ENCODE assay signal across 13 cellular contexts in the genomic region with DNA sequence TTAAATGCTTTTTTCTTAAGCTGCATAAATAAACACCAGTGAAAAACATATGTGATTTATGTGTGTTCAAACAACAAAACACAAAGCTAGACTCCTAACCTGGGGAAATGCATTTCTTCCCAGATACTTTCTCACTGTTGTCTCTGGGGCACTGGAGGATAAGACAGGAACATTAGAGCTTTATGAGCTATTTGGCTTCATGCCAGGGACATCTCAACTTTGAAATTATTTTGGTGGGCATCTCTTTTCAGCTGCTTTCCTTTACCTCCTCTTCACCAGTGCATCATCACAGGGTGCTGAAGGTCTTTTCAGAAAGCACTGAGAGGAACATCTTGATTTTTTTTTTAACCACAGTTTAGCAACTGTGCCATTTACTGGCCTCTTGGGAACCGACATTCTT.
DNase-seq lines count a peak whose midpoint lies in the region; ATAC-seq and TF ChIP-seq lines count a peak whose summit lies in the region.
"Had no signal": no experiment of that assay in that cellular context is flagged by ENCODE, and none has a peak within 500 bp of the region (broad histone marks: within the 10 kb centered on the region; RNA-seq: fewer than 3 reads in every experiment).

No MANE protein-coding gene starts in this region.

- POLR2A ChIA-PET in HEK293T (lab: Yijun Ruan, JAX): no interaction called here

- no peaks in the 10 kb centered on the region for H3K79me1 ChIP-seq in mesenchymal stem cell (replicated peaks; ENCODE audit: low read length, poor library complexity, severe bottlenecking)

- no CpG with 5 or more reads among the region's 1 CpG for WGBS in mesenchymal stem cell

- H3K4me3 ChIP-seq in mesenchymal stem cell (ENCODE audit: insufficient read depth in 1 of 2, low read depth in 1 of 2, low read length in 2 of 2): no peak overlapping the region
- H3K4me3 ChIP-seq: BLaER1 had no signal

- no peak overlapping the region for H2BK12ac ChIP-seq in mesenchymal stem cell (ENCODE audit: low read length in 2 of 2)

- intact Hi-C loops in left ventricle myocardium superior (cut with micrococcal nuclease): no loop called here

- no peaks in the 10 kb centered on the region for H3K27me3 ChIP-seq in mesenchymal stem cell (ENCODE audit: control insufficient read depth in 1 of 2, insufficient read depth in 1 of 2, low read length in 2 of 2)
- H3K27me3 ChIP-seq: BLaER1 had no signal

- no peak overlapping the region for H3K23ac ChIP-seq in mesenchymal stem cell (ENCODE audit: low read length in 2 of 2)

- H2BK120ac ChIP-seq in mesenchymal stem cell (ENCODE audit: low read depth, low read length): no peak overlapping the region

- no peak overlapping the region for H4K91ac ChIP-seq in mesenchymal stem cell (ENCODE audit: low read length)

- H3K4me2 ChIP-seq in mesenchymal stem cell (ENCODE audit: low read length, poor library complexity, severe bottlenecking): no peak overlapping the region
- H3K4me2 ChIP-seq: BLaER1 had no signal

- no peak overlapping the region for H4K8ac ChIP-seq in mesenchymal stem cell (ENCODE audit: low read length)

- no peak overlapping the region for H2BK5ac ChIP-seq in mesenchymal stem cell (ENCODE audit: low read depth, low read length, poor library complexity, severe bottlenecking)

- DNase-seq in COLO829 (ENCODE audit: low spot score): peak; percentile 8
- DNase-seq in HEK293T (ENCODE audit: extremely low spot score): peak; percentile 10
- peak; percentile 9 for DNase-seq in amniotic epithelial cell (ENCODE audit: low read depth)
- peak; percentile 18 for DNase-seq in mesenchymal stem cell
- DNase-seq in Ammon's horn (ENCODE audit: low spot score): no peak
- no peak for DNase-seq in left ventricle myocardium superior
- DNase-seq: CD8-positive, alpha-beta memory T cell; NCI-H1436; NCI-H2029 treated with DMSO at 0.1 percent for 48 hours; NCI-H774; SHP77 had no signal

- no peak overlapping the region for H3K27ac ChIP-seq in mesenchymal stem cell (ENCODE audit: low read length, poor library complexity, severe bottlenecking)
- H3K27ac ChIP-seq: BLaER1 had no signal

- CTCF ChIA-PET in HEK293T (lab: Yijun Ruan, JAX): no interaction called here

- H3K36me3 ChIP-seq in mesenchymal stem cell (ENCODE audit: control insufficient read depth in 1 of 2, insufficient read depth in 2 of 2, low read depth in 1 of 2, low read length in 2 of 2): no peaks in the 10 kb centered on the region
- H3K36me3 ChIP-seq: BLaER1 had no signal

- no peak overlapping the region for H3K9ac ChIP-seq in mesenchymal stem cell (ENCODE audit: low read length)
- H3K9ac ChIP-seq: BLaER1 had no signal

- no peak overlapping the region for H3K18ac ChIP-seq in mesenchymal stem cell (ENCODE audit: low read depth in 1 of 2, low read length in 2 of 2)

- H2AFZ ChIP-seq in mesenchymal stem cell (ENCODE audit: low read depth, low read length): no peak overlapping the region

- no peak overlapping the region for H2AK5ac ChIP-seq in mesenchymal stem cell (ENCODE audit: low read length, severe bottlenecking)

- ATAC-seq in HG03139 (IDR thresholded peaks at IDR 0.05; ENCODE audit: unreplicated experiment): no peak
- ATAC-seq in left ventricle myocardium superior: no peak

- H3K4me1 ChIP-seq in mesenchymal stem cell (ENCODE audit: control insufficient read depth, insufficient read depth, low read depth, low read length): no peaks in the 10 kb centered on the region
- H3K4me1 ChIP-seq: BLaER1 had no signal

- H3K9me3 ChIP-seq in mesenchymal stem cell (ENCODE audit: control insufficient read depth, low read length): no peaks in the 10 kb centered on the region
- H3K9me3 ChIP-seq: BLaER1 had no signal

- H3K4ac ChIP-seq in mesenchymal stem cell (ENCODE audit: low read depth in 1 of 2, low read length in 2 of 2): no peak overlapping the region

- H3K14ac ChIP-seq in mesenchymal stem cell (ENCODE audit: low read length in 2 of 2): no peak overlapping the region

- H2BK15ac ChIP-seq in mesenchymal stem cell (ENCODE audit: low read depth, poor library complexity, severe bottlenecking): no peak overlapping the region

TF ChIP-seq in HEK293T, 16 proteins besides CTCF, POLR2A, EP300 and RAD21:
- no peak for TF ChIP-seq CTBP1 (IDR thresholded peaks at IDR 0.05; ENCODE audit: borderline replicate concordance)
- TF ChIP-seq L3MBTL2 (conservative IDR thresholded peaks at IDR 0.05): no peak
- no peak for TF ChIP-seq ARNT (IDR thresholded peaks at IDR 0.05)
- no peak for TF ChIP-seq FOXM1 (IDR thresholded peaks at IDR 0.05; ENCODE audit: borderline replicate concordance)
- no peak for TF ChIP-seq SP1 (IDR thresholded peaks at IDR 0.05)
- no peak for TF ChIP-seq ELF4 (IDR thresholded peaks at IDR 0.05)
- no peak for TF ChIP-seq LEF1 (IDR thresholded peaks at IDR 0.05; ENCODE audit: borderline replicate concordance)
- no peak for TF ChIP-seq BHLHE40 (IDR thresholded peaks at IDR 0.05; ENCODE audit: borderline replicate concordance)
- no peak for TF ChIP-seq NFRKB (IDR thresholded peaks at IDR 0.05)
- no peak for TF ChIP-seq ZNF384 (IDR thresholded peaks at IDR 0.05)
- TF ChIP-seq HDGF (IDR thresholded peaks at IDR 0.05; ENCODE audit: borderline replicate concordance): no peak
- no peak for TF ChIP-seq SUZ12 (IDR thresholded peaks at IDR 0.05)
- no peak for TF ChIP-seq TARDBP (IDR thresholded peaks at IDR 0.05)
- no peak for TF ChIP-seq FOXK2 (IDR thresholded peaks at IDR 0.05)
- TF ChIP-seq, protein P1, sequence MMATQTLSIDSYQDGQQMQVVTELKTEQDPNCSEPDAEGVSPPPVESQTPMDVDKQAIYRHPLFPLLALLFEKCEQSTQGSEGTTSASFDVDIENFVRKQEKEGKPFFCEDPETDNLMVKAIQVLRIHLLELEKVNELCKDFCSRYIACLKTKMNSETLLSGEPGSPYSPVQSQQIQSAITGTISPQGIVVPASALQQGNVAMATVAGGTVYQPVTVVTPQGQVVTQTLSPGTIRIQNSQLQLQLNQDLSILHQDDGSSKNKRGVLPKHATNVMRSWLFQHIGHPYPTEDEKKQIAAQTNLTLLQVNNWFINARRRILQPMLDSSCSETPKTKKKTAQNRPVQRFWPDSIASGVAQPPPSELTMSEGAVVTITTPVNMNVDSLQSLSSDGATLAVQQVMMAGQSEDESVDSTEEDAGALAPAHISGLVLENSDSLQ (IDR thresholded peaks at IDR 0.05): no peak
- TF ChIP-seq FOXA1 (IDR thresholded peaks at IDR 0.05): no peak

Comparison
In these comparisons a context has a peak if more than half of its experiments do, and no peak if none do; other contexts are left out.
1. DNase-seq: peak in COLO829 (single experiment), HEK293T (single experiment), amniotic epithelial cell (single experiment) and mesenchymal stem cell (single experiment); none in Ammon's horn (single experiment) and left ventricle myocardium superior (single experiment).